8 cellular contexts compared by ENCODE assay signal in genomic region chr21:42117229-42118048, GRCh38. TPM values are rescaled to one million over a fixed set of nuclear protein-coding genes. Genes with fewer than 3 reads are reported as not detected.
A peak's percentile ranks its signal among the peaks of the same experiment; 100 is the strongest.
DNase-seq lines count a peak whose midpoint lies in the region; ATAC-seq and TF ChIP-seq lines count a peak whose summit lies in the region.

No MANE protein-coding gene starts in this region.

- H3K4me3 ChIP-seq in adrenal gland (peak overlapping the region in 1 of 4 donors; percentile 28), right atrium auricular region (peak overlapping the region in 1 of 2 donors; percentile 17), gastrocnemius medialis (no peak overlapping the region)

- H3K36me3 ChIP-seq in adrenal gland (replicated peaks in 1 of 2) (no peaks in the 10 kb centered on the region), right atrium auricular region (no peaks in the 10 kb centered on the region), gastrocnemius medialis (no peaks in the 10 kb centered on the region)

- H3K4me1 ChIP-seq in adrenal gland (replicated peaks in 1 of 2), result no peaks in the 10 kb centered on the region
- peaks cover 0 to 9% of the 10 kb centered on the region in 2 donors for H3K4me1 ChIP-seq in right atrium auricular region
- peaks cover 0 to 3% of the 10 kb centered on the region in 2 donors for H3K4me1 ChIP-seq in gastrocnemius medialis

- DNase-seq in AG20443 (ENCODE audit: low spot score) (peak; percentile 89), GM19240 (ENCODE audit: insufficient read length, low spot score) (peak; percentile 84), NCI-H128 (lab: John Stamatoyannopoulos, UW; ENCODE audit: unreplicated experiment) (peak; percentile 46), T-helper 1 cell (peak; percentile 26 to 67 (median 58)), adrenal gland (peak; percentile 65 to 92 (median 83)), right atrium auricular region (ENCODE audit: low spot score) (peak; percentile 78), gastrocnemius medialis (peak in 1 of 2 donors; percentile 46)

- 31 to 34% (median 34%) methylated on average over 18 of the region's 18 CpGs for WGBS in adrenal gland, 4 donors

- H3K9me3 ChIP-seq in adrenal gland (replicated peaks in 1 of 3) (no peaks in the 10 kb centered on the region), right atrium auricular region (no peaks in the 10 kb centered on the region), gastrocnemius medialis (no peaks in the 10 kb centered on the region)

- TF ChIP-seq CTCF in adrenal gland (IDR thresholded peaks at IDR 0.05) (peak; percentile 90 to 97 (median 95)), right atrium auricular region (IDR thresholded peaks at IDR 0.05) (peak; percentile 89 to 94), gastrocnemius medialis (IDR thresholded peaks at IDR 0.05 in 4 of 5, conservative IDR thresholded peaks at IDR 0.05 in 1 of 5) (peak; percentile 80 to 91 (median 87))

- TF ChIP-seq POLR2A in adrenal gland (IDR thresholded peaks at IDR 0.05), result no peak
- no peak for TF ChIP-seq POLR2A in gastrocnemius medialis (IDR thresholded peaks at IDR 0.05)

- H3K27me3 ChIP-seq in adrenal gland, result peaks cover 5% of the 10 kb centered on the region
- no peaks in the 10 kb centered on the region for H3K27me3 ChIP-seq in right atrium auricular region
- H3K27me3 ChIP-seq in gastrocnemius medialis, result peaks cover 0 to 11% (median 7%) of the 10 kb centered on the region in 3 donors

- ATAC-seq in gastrocnemius medialis (peak; percentile 66 to 87), HG02870 (IDR thresholded peaks at IDR 0.05; ENCODE audit: unreplicated experiment) (no peak)

- H3K27ac ChIP-seq in adrenal gland (no peak overlapping the region), right atrium auricular region (no peak overlapping the region), gastrocnemius medialis (no peak overlapping the region)

- intact Hi-C loops in adrenal gland (cut with DNase I), result loop anchor here in 1 of 2 donors (5.0 to 10.0 kb wide), 2 partner anchors 300 to 503 kb away; no protein-coding TSS in a partner anchor
- intact Hi-C loops in gastrocnemius medialis (cut with DNase I; ENCODE audit: low total_unique reads), result loop anchor here (1.0 to 10.0 kb wide), 5 partner anchors 108 to 503 kb away; partner anchors contain the start of gene PRDM15

- in situ Hi-C loops in gastrocnemius medialis (cut with MboI; ENCODE audit: low sequenced_read_pairs in 4 of 4), result loop anchor here (10.0 to 25.0 kb wide), 6 partner anchors 103 to 505 kb away; partner anchors contain the start of gene ZBTB21 (in 2 of the 4)

RNA-seq across cellular contexts. Expression of gene UMODL1, which starts 46.3 kb away (rescaled TPM):
- under 1 TPM in 1 of 8 donors, not detected in 7; 0.10 TPM for total RNA-seq in adrenal gland
- polyA plus RNA-seq in adrenal gland, result under 1 TPM in 1 of 3 donors, not detected in 2; 0.79 TPM
- total RNA-seq in right atrium auricular region, result not detected
- under 1 TPM in 1 of 4 donors, not detected in 3; 0.13 TPM for total RNA-seq in gastrocnemius medialis
